Comparison of ENCODE assay signal across 7 cellular contexts in genomic region chr6:11495565-11496145, GRCh38. TPM values are rescaled to one million over a fixed set of nuclear protein-coding genes. Genes with fewer than 3 reads are reported as not detected.
DNase-seq lines count a peak whose midpoint lies in the region; ATAC-seq and TF ChIP-seq lines count a peak whose summit lies in the region.

No MANE protein-coding gene starts in this region.

- H2AFZ ChIP-seq in osteoblast (ENCODE audit: low read length) = peak overlapping the region; percentile 51

- H3K36me3 ChIP-seq in ascending aorta (no peaks in the 10 kb centered on the region), osteoblast (ENCODE audit: insufficient read depth, low read length) (no peaks in the 10 kb centered on the region)

- peak overlapping the region; percentile 14 to 33 for H3K27ac ChIP-seq in ascending aorta
- no peak overlapping the region for H3K27ac ChIP-seq in osteoblast (ENCODE audit: low read depth, low read length)

- TF ChIP-seq CTCF in ascending aorta (IDR thresholded peaks at IDR 0.05) = no peak
- no peak for TF ChIP-seq CTCF in osteoblast (IDR thresholded peaks at IDR 0.05; ENCODE audit: extremely low read depth, low read depth, low read length)

- TF ChIP-seq EP300 in Ishikawa (IDR thresholded peaks at IDR 0.05; ENCODE audit: borderline replicate concordance) = no peak

- intact Hi-C loops in ascending aorta (cut with DNase I) = loop anchor here (1.0 to 10.0 kb wide), 7 partner anchors 58 to 541 kb away; partner anchors contain the start of gene NEDD9

- peak; percentile 54 for DNase-seq in G401 (ENCODE audit: low spot score)
- DNase-seq in ascending aorta (ENCODE audit: low spot score in 2 of 2) = no peak
- DNase-seq in osteoblast (ENCODE audit: insufficient read length, low spot score, missing footprints) = no peak
- no peak for DNase-seq in stimulated activated naive CD4-positive, alpha-beta T cell (lab: John Stamatoyannopoulos, UW)

- H3K27me3 ChIP-seq in ascending aorta = no peaks in the 10 kb centered on the region
- no peaks in the 10 kb centered on the region for H3K27me3 ChIP-seq in osteoblast (ENCODE audit: insufficient read depth, low read length)

- no peak for ATAC-seq in GM19455 (IDR thresholded peaks at IDR 0.05; ENCODE audit: unreplicated experiment)
- ATAC-seq in GM18909 (IDR thresholded peaks at IDR 0.05; ENCODE audit: poor library complexity, unreplicated experiment) = no peak

- H3K4me2 ChIP-seq in osteoblast (ENCODE audit: insufficient read depth, low read length) = peak overlapping the region; percentile 47

- no peaks in the 10 kb centered on the region for H4K20me1 ChIP-seq in osteoblast (ENCODE audit: insufficient read depth, low read length)

- peaks cover 0 to 8% of the 10 kb centered on the region in 2 donors for H3K4me1 ChIP-seq in ascending aorta
- peaks cover 18% of the 10 kb centered on the region for H3K4me1 ChIP-seq in osteoblast (ENCODE audit: insufficient read depth, low read length)

- H3K4me3 ChIP-seq in ascending aorta = peak overlapping the region in 1 of 2 donors; percentile 17
- no peak overlapping the region for H3K4me3 ChIP-seq in osteoblast (ENCODE audit: insufficient read depth, low read length)

- in situ Hi-C loops in G401 (cut with HindIII; ENCODE audit: low sequenced_read_pairs) = no loop called here

- 0 out of 2 replicates have a peak, but pooled peaks have one; percentile 9 for TF ChIP-seq RAD21 in Ishikawa (IDR thresholded peaks at IDR 0.05; ENCODE audit: low read depth)

- H3K79me2 ChIP-seq in osteoblast (ENCODE audit: insufficient read depth, low read length) = no peaks in the 10 kb centered on the region

- H3K9me3 ChIP-seq in ascending aorta (no peaks in the 10 kb centered on the region), osteoblast (ENCODE audit: low read depth, low read length) (no peaks in the 10 kb centered on the region)

TF ChIP-seq in Ishikawa, 13 proteins besides CTCF, POLR2A, EP300 and RAD21:
- TF ChIP-seq TAF1 (IDR thresholded peaks at IDR 0.05; ENCODE audit: low read depth) (no peak), CEBPB (IDR thresholded peaks at IDR 0.05) (no peak), EGR1 (IDR thresholded peaks at IDR 0.05) (no peak), TEAD4 (IDR thresholded peaks at IDR 0.05) (no peak), ZBTB7A (IDR thresholded peaks at IDR 0.05; ENCODE audit: low read depth) (no peak), USF1 (IDR thresholded peaks at IDR 0.05) (no peak), CREB1 (IDR thresholded peaks at IDR 0.05; ENCODE audit: low read depth) (no peak), TCF12 (IDR thresholded peaks at IDR 0.05; ENCODE audit: low read depth) (no peak), MAX (IDR thresholded peaks at IDR 0.05) (no peak), YY1 (IDR thresholded peaks at IDR 0.05; ENCODE audit: low read depth) (no peak), REST (IDR thresholded peaks at IDR 0.05; ENCODE audit: low read depth) (no peak), FOXM1 (IDR thresholded peaks at IDR 0.05; ENCODE audit: borderline replicate concordance, low read depth) (no peak), NFIC (IDR thresholded peaks at IDR 0.05) (no peak)

RNA-seq across cellular contexts. Expression of gene TMEM170B, which starts 41.9 kb away (rescaled TPM):
- total RNA-seq in G401 (2014; rRNA removed; shearing (Covaris generic)) = 4.9 and 6.3 TPM in 2 replicates
- total RNA-seq in ascending aorta = 0.53 TPM
- total RNA-seq in osteoblast = 3.8 and 4.0 TPM in 2 replicates
